ENCODE assay signal across 15 cellular contexts in the genomic region with DNA sequence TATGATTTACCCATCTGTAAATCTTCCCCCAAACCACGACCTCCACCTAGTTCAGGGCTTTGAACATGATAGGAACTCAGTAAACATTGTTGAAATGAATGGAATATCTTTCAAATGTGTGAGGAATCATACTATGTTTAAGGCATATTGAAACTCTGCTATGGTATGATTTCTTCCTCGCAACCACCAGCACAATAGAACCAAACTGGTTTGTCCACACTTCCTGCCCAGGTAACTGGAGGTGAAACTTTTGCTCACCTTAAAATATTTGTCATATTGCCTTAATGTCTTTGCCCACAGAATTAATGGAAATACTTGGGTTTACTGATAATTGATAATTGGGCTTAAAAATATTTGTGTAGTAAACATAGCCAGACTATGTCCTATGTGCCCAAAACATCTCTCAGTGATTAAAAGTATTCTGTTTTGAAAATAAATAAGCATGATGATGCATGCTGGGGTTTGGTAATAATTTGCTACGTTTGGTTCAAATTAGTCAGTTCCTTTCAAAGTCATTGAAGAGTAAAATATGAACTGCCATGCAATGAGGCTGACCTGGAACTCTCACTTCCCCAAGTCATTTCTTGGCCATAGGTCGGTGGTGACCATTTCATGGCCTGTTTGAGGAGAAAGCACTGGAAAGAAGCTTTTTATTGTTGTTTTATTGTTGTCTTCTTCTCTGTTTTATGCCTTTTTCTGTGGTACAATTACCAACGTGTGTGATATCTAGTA.
DNase-seq lines count a peak whose midpoint lies in the region; ATAC-seq, FAIRE-seq and TF ChIP-seq lines count a peak whose summit lies in the region.
"Had no signal": no experiment of that assay in that cellular context is flagged by ENCODE, and none has a peak within 500 bp of the region (broad histone marks: within the 10 kb centered on the region; RNA-seq: fewer than 3 reads in every experiment).

No MANE protein-coding gene starts in this region.

- no peaks in the 10 kb centered on the region for H3K4me1 ChIP-seq in neuronal stem cell (ENCODE audit: control insufficient read depth in 2 of 2, insufficient read depth in 1 of 2, low read depth in 1 of 2, low read length in 2 of 2)
- H3K4me1 ChIP-seq: sigmoid colon had no signal

- no peak overlapping the region for H2BK15ac ChIP-seq in neuronal stem cell (ENCODE audit: low read length)

- no peak for DNase-seq in GM18507 (ENCODE audit: extremely low spot score, insufficient read length, low read depth)
- no peak for DNase-seq in activated B cell treated with CpG ODN at 0.5 μM for 24 hours
- no peak for DNase-seq in neuronal stem cell (ENCODE audit: low spot score)
- no peak for DNase-seq in RWPE1 (ENCODE audit: low spot score)
- no peak for DNase-seq in stimulated activated naive CD8-positive, alpha-beta T cell treated with anti-CD3 and anti-CD28 coated beads, Interleukin-15, Interleukin-2, amounts not matched to agents 100 U/mL and 50 U/mL, for 24 hours
- DNase-seq: activated CD8-positive, alpha-beta memory T cell treated with anti-CD3 and anti-CD28 coated beads, Interleukin-2, amount 10 ng/mL, durations not matched to agents 7 days and 5 days; activated naive CD4-positive, alpha-beta T cell treated with anti-CD3 and anti-CD28 coated beads, Interleukin-2, amount 10 ng/mL, durations not matched to agents 7 days and 5 days; effector memory CD8-positive, alpha-beta T cell; NCI-H187 treated with DMSO at 0.1 percent for 48 hours; sigmoid colon had no signal

- no peak overlapping the region for H2BK120ac ChIP-seq in neuronal stem cell (ENCODE audit: low read depth, low read length)

- no peak overlapping the region for H4K8ac ChIP-seq in neuronal stem cell (ENCODE audit: low read depth, low read length)

- H3K18ac ChIP-seq in neuronal stem cell (ENCODE audit: low read length), result no peak overlapping the region

- POLR2A ChIA-PET in activated B cell treated with CpG ODN at 0.5 μM for 24 hours (lab: Charles Lee) (no interaction called here), RWPE1 (lab: Yijun Ruan, JAX; ENCODE audit: low non-redundant PET) (no interaction called here)

- no peak overlapping the region for H3K27ac Mint-ChIP-seq in activated B cell treated with CpG ODN at 0.5 μM for 24 hours
- H3K27ac Mint-ChIP-seq: activated CD8-positive, alpha-beta memory T cell treated with anti-CD3 and anti-CD28 coated beads, Interleukin-2, amount 10 ng/mL, durations not matched to agents 7 days and 5 days; activated naive CD4-positive, alpha-beta T cell treated with anti-CD3 and anti-CD28 coated beads, Interleukin-2, amount 10 ng/mL, durations not matched to agents 7 days and 5 days; effector memory CD8-positive, alpha-beta T cell; stimulated activated naive CD8-positive, alpha-beta T cell treated with anti-CD3 and anti-CD28 coated beads, Interleukin-15, Interleukin-2, amounts not matched to agents 100 ng/mL and 50 ng/mL, for 24 hours had no signal

- no peak overlapping the region for H3K14ac ChIP-seq in neuronal stem cell (ENCODE audit: low read length)

- H2AK5ac ChIP-seq in neuronal stem cell (ENCODE audit: low read depth, low read length), result no peak overlapping the region

- no peaks in the 10 kb centered on the region for H3K9me3 Mint-ChIP-seq in activated B cell treated with CpG ODN at 0.5 μM for 24 hours
- H3K9me3 Mint-ChIP-seq: activated naive CD4-positive, alpha-beta T cell treated with anti-CD3 and anti-CD28 coated beads, Interleukin-2, amount 10 ng/mL, durations not matched to agents 7 days and 5 days; effector memory CD8-positive, alpha-beta T cell; stimulated activated naive CD8-positive, alpha-beta T cell treated with anti-CD3 and anti-CD28 coated beads, Interleukin-15, Interleukin-2, amounts not matched to agents 100 ng/mL and 50 ng/mL, for 24 hours had no signal

- no peak overlapping the region for H2BK12ac ChIP-seq in neuronal stem cell (ENCODE audit: low read length)

- H3K27ac ChIP-seq in neuronal stem cell (replicated peaks; ENCODE audit: low read length) (no peak overlapping the region), RWPE1 (no peak overlapping the region)
- H3K27ac ChIP-seq: C4-2B, sigmoid colon had no signal

- no peaks in the 10 kb centered on the region for H3K36me3 Mint-ChIP-seq in activated B cell treated with CpG ODN at 0.5 μM for 24 hours (ENCODE audit: low read depth)
- H3K36me3 Mint-ChIP-seq: activated CD8-positive, alpha-beta memory T cell treated with anti-CD3 and anti-CD28 coated beads, Interleukin-2, amount 10 ng/mL, durations not matched to agents 7 days and 5 days; activated naive CD4-positive, alpha-beta T cell treated with anti-CD3 and anti-CD28 coated beads, Interleukin-2, amount 10 ng/mL, durations not matched to agents 7 days and 5 days had no signal

- H2AFZ ChIP-seq in neuronal stem cell (ENCODE audit: low read length), result peak overlapping the region; percentile 72

- H3K9ac ChIP-seq in neuronal stem cell (ENCODE audit: low read depth, low read length, poor library complexity), result no peak overlapping the region

- TF ChIP-seq CTCF in activated B cell treated with CpG ODN at 0.5 μM for 24 hours (IDR thresholded peaks at IDR 0.05), result no peak
- TF ChIP-seq CTCF in RWPE1 (conservative IDR thresholded peaks at IDR 0.05; ENCODE audit: low read depth), result no peak

- H3K4me1 Mint-ChIP-seq in activated B cell treated with CpG ODN at 0.5 μM for 24 hours, result peaks cover 10% of the 10 kb centered on the region
- H3K4me1 Mint-ChIP-seq: activated CD8-positive, alpha-beta memory T cell treated with anti-CD3 and anti-CD28 coated beads, Interleukin-2, amount 10 ng/mL, durations not matched to agents 7 days and 5 days; activated naive CD4-positive, alpha-beta T cell treated with anti-CD3 and anti-CD28 coated beads, Interleukin-2, amount 10 ng/mL, durations not matched to agents 7 days and 5 days had no signal

- H3K4ac ChIP-seq in neuronal stem cell (ENCODE audit: low read length), result no peak overlapping the region

- no peak overlapping the region for H4K91ac ChIP-seq in neuronal stem cell (ENCODE audit: low read depth, low read length, poor library complexity)

- peak; percentile 75 for FAIRE-seq in GM18507 (lab: Jason Lieb, UNC)

- ATAC-seq in HG02938 (IDR thresholded peaks at IDR 0.05; ENCODE audit: unreplicated experiment), result peak; percentile 62
- ATAC-seq in activated B cell treated with CpG ODN at 0.5 μM for 24 hours (ENCODE audit: low read depth), result peak; percentile 10
- no peak for ATAC-seq in GM21576 (IDR thresholded peaks at IDR 0.05; ENCODE audit: unreplicated experiment)
- ATAC-seq in GM18873 (IDR thresholded peaks at IDR 0.05; ENCODE audit: low FRiP score, unreplicated experiment), result no peak
- no peak for ATAC-seq in stimulated activated naive CD8-positive, alpha-beta T cell treated with anti-CD3 and anti-CD28 coated beads, Interleukin-15, Interleukin-2, amounts not matched to agents 100 U/mL and 50 U/mL, for 24 hours
- ATAC-seq: activated CD8-positive, alpha-beta memory T cell treated with anti-CD3 and anti-CD28 coated beads, Interleukin-2, amount 10 ng/mL, durations not matched to agents 7 days and 5 days; effector memory CD8-positive, alpha-beta T cell had no signal

- no peak overlapping the region for H3K4me3 Mint-ChIP-seq in activated B cell treated with CpG ODN at 0.5 μM for 24 hours
- H3K4me3 Mint-ChIP-seq: activated CD8-positive, alpha-beta memory T cell treated with anti-CD3 and anti-CD28 coated beads, Interleukin-2, amount 10 ng/mL, durations not matched to agents 7 days and 5 days; activated naive CD4-positive, alpha-beta T cell treated with anti-CD3 and anti-CD28 coated beads, Interleukin-2, amount 10 ng/mL, durations not matched to agents 7 days and 5 days; effector memory CD8-positive, alpha-beta T cell; stimulated activated naive CD8-positive, alpha-beta T cell treated with anti-CD3 and anti-CD28 coated beads, Interleukin-15, Interleukin-2, amounts not matched to agents 100 ng/mL and 50 ng/mL, for 24 hours had no signal

- WGBS in neuronal stem cell (ENCODE audit: extremely low coverage in 2 of 2, insufficient read length in 2 of 2, insufficient replicate concordance in 1 of 2), 2 donors, result no CpG with 5 or more reads among the region's 5 CpGs

- no peaks in the 10 kb centered on the region for H3K36me3 ChIP-seq in neuronal stem cell (replicated peaks in 1 of 2; ENCODE audit: control insufficient read depth in 2 of 2, insufficient read depth in 2 of 2, low read length in 2 of 2)
- H3K36me3 ChIP-seq: sigmoid colon had no signal

- CTCF ChIA-PET in activated B cell treated with CpG ODN at 0.5 μM for 24 hours (lab: Charles Lee) (no interaction called here), RWPE1 (lab: Yijun Ruan, JAX) (interaction anchor here (0.7 kb wide), 1 partner anchor 21 kb away, joined by 3 read pairs; no protein-coding TSS in a partner anchor)

- no peaks in the 10 kb centered on the region for H3K9me3 ChIP-seq in neuronal stem cell (replicated peaks in 1 of 2; ENCODE audit: control insufficient read depth in 2 of 2, insufficient read depth in 1 of 2, low read depth in 1 of 2, low read length in 2 of 2)
- H3K9me3 ChIP-seq: sigmoid colon had no signal

- no peak overlapping the region for H3K4me3 ChIP-seq in neuronal stem cell (ENCODE audit: low read length in 2 of 2)
- H3K4me3 ChIP-seq: sigmoid colon had no signal

- no peak overlapping the region for H2BK5ac ChIP-seq in neuronal stem cell (ENCODE audit: low read length)

- H3K27me3 ChIP-seq in neuronal stem cell (ENCODE audit: control insufficient read depth in 3 of 3, insufficient read depth in 3 of 3, low read depth in 1 of 3, low read length in 3 of 3), result no peaks in the 10 kb centered on the region
- H3K27me3 ChIP-seq: sigmoid colon had no signal

- H3K23ac ChIP-seq in neuronal stem cell (ENCODE audit: low read depth, low read length, poor library complexity), result no peak overlapping the region

- no peaks in the 10 kb centered on the region for H3K79me1 ChIP-seq in neuronal stem cell (ENCODE audit: low read depth, low read length)

- no peak overlapping the region for H3K4me2 ChIP-seq in neuronal stem cell (ENCODE audit: insufficient read depth, low read length, poor library complexity, severe bottlenecking)

- intact Hi-C loops in activated B cell treated with CpG ODN at 0.5 μM for 24 hours (cut with micrococcal nuclease), result no loop called here

- no peaks in the 10 kb centered on the region for H3K27me3 Mint-ChIP-seq in activated B cell treated with CpG ODN at 0.5 μM for 24 hours
- H3K27me3 Mint-ChIP-seq: activated naive CD4-positive, alpha-beta T cell treated with anti-CD3 and anti-CD28 coated beads, Interleukin-2, amount 10 ng/mL, durations not matched to agents 7 days and 5 days; effector memory CD8-positive, alpha-beta T cell; stimulated activated naive CD8-positive, alpha-beta T cell treated with anti-CD3 and anti-CD28 coated beads, Interleukin-15, Interleukin-2, amounts not matched to agents 100 ng/mL and 50 ng/mL, for 24 hours had no signal

Comparison
In these comparisons a context has a peak if more than half of its experiments do, and no peak if none do; other contexts are left out.
1. ATAC-seq: peak in HG02938 (single experiment) and activated B cell treated with CpG ODN at 0.5 μM for 24 hours (single experiment); none in GM21576 (single experiment), GM18873 (single experiment) and stimulated activated naive CD8-positive, alpha-beta T cell treated with anti-CD3 and anti-CD28 coated beads, Interleukin-15, Interleukin-2, amounts not matched to agents 100 U/mL and 50 U/mL, for 24 hours (single experiment).